Comparison of ENCODE assay signal across 8 cellular contexts in genomic region chr19:41821003-41821735, GRCh38. TPM values are rescaled to one million over a fixed set of nuclear protein-coding genes. Genes with fewer than 3 reads are reported as not detected.
DNase-seq lines count a peak whose midpoint lies in the region; ATAC-seq and TF ChIP-seq lines count a peak whose summit lies in the region.

No MANE protein-coding gene starts in this region.

- H3K9me3 Mint-ChIP-seq in WTC11, result no peaks in the 10 kb centered on the region
- H3K9me3 Mint-ChIP-seq in effector memory CD8-positive, alpha-beta T cell, result no peaks in the 10 kb centered on the region
- H3K9me3 Mint-ChIP-seq in natural killer cell treated with Interleukin-12 subunit alpha and Interleukin-12 subunit beta and Interleukin-15 and Interleukin-18, amount 100 ng/mL, for 72 hours, result no peaks in the 10 kb centered on the region

- POLR2A ChIA-PET in WTC11 (lab: Charles Lee), result no interaction called here

- peak; percentile 47 for DNase-seq in Ammon's horn (ENCODE audit: low spot score)
- peak; percentile 47 for DNase-seq in GM19240 (ENCODE audit: insufficient read length, low spot score)
- peak; percentile 36 for DNase-seq in NCI-H2171 treated with DMSO at 0.1 percent for 48 hours (lab: John Stamatoyannopoulos, UW)
- DNase-seq in WTC11 (ENCODE audit: low spot score), result peak; percentile 66
- peak; percentile 31 to 37 (median 32) for DNase-seq in effector memory CD8-positive, alpha-beta T cell
- DNase-seq in natural killer cell treated with Interleukin-12 subunit alpha and Interleukin-12 subunit beta and Interleukin-15 and Interleukin-18, amount 100 ng/mL, for 72 hours (ENCODE audit: low spot score), result peak; percentile 26

- H3K36me3 Mint-ChIP-seq in WTC11, result no peaks in the 10 kb centered on the region
- H3K36me3 Mint-ChIP-seq in effector memory CD8-positive, alpha-beta T cell (ENCODE audit: insufficient read depth), result no peaks in the 10 kb centered on the region
- no peaks in the 10 kb centered on the region for H3K36me3 Mint-ChIP-seq in natural killer cell treated with Interleukin-12 subunit alpha and Interleukin-12 subunit beta and Interleukin-15 and Interleukin-18, amount 100 ng/mL, for 72 hours

- ATAC-seq in WTC11 (peak; percentile 99), HG03432 (IDR thresholded peaks at IDR 0.05; ENCODE audit: unreplicated experiment) (no peak), GM21360 (IDR thresholded peaks at IDR 0.05; ENCODE audit: unreplicated experiment) (no peak)
- peak; percentile 77 for ATAC-seq in effector memory CD8-positive, alpha-beta T cell (replicated peaks)
- ATAC-seq in natural killer cell treated with Interleukin-12 subunit alpha and Interleukin-12 subunit beta and Interleukin-15 and Interleukin-18, amount 100 ng/mL, for 72 hours, result peak; percentile 76 to 80

- H3K27me3 Mint-ChIP-seq in WTC11 (ENCODE audit: low read depth), result peaks cover 4% of the 10 kb centered on the region; the same call in 1 of the 2 replicates
- H3K27me3 Mint-ChIP-seq in effector memory CD8-positive, alpha-beta T cell, result peaks cover 34 to 44% of the 10 kb centered on the region in 2 donors
- H3K27me3 Mint-ChIP-seq in natural killer cell treated with Interleukin-12 subunit alpha and Interleukin-12 subunit beta and Interleukin-15 and Interleukin-18, amount 100 ng/mL, for 72 hours, result peaks cover 16 to 26% of the 10 kb centered on the region in 2 donors

- H3K4me3 Mint-ChIP-seq in WTC11, result no peak overlapping the region
- no peak overlapping the region for H3K4me3 Mint-ChIP-seq in effector memory CD8-positive, alpha-beta T cell
- H3K4me3 Mint-ChIP-seq in natural killer cell treated with Interleukin-12 subunit alpha and Interleukin-12 subunit beta and Interleukin-15 and Interleukin-18, amount 100 ng/mL, for 72 hours, result no peak overlapping the region

- no peaks in the 10 kb centered on the region for H3K4me1 Mint-ChIP-seq in WTC11
- H3K4me1 Mint-ChIP-seq in effector memory CD8-positive, alpha-beta T cell (ENCODE audit: low read depth in 2 of 2), result peaks cover 0 to 4% of the 10 kb centered on the region in 2 donors
- no peaks in the 10 kb centered on the region for H3K4me1 Mint-ChIP-seq in natural killer cell treated with Interleukin-12 subunit alpha and Interleukin-12 subunit beta and Interleukin-15 and Interleukin-18, amount 100 ng/mL, for 72 hours (ENCODE audit: low read depth in 2 of 2)

- no peak overlapping the region for H3K27ac Mint-ChIP-seq in WTC11
- H3K27ac Mint-ChIP-seq in effector memory CD8-positive, alpha-beta T cell, result peak overlapping the region in 1 of 2 donors; percentile 45
- H3K27ac Mint-ChIP-seq in natural killer cell treated with Interleukin-12 subunit alpha and Interleukin-12 subunit beta and Interleukin-15 and Interleukin-18, amount 100 ng/mL, for 72 hours, result no peak overlapping the region

- CTCF ChIA-PET in WTC11 (lab: Charles Lee), result interaction anchor here (0.6 to 11.4 kb wide), 22 partner anchors 9 to 813 kb away, joined by 3 to 190 read pairs (median 5); partner anchors contain the start of genes CEACAM3 and CEACAM6

- TF ChIP-seq CTCF in WTC11 (IDR thresholded peaks at IDR 0.05), result peak; percentile 37; the same call in 1 of the 2 replicates

TF ChIP-seq in WTC11, 78 proteins besides CTCF, POLR2A, EP300 and RAD21:
- no peak for TF ChIP-seq CREM (CRISPR knock-in tag; IDR thresholded peaks at IDR 0.05)
- TF ChIP-seq GABPB1 (CRISPR knock-in tag; IDR thresholded peaks at IDR 0.05), result peak; percentile 39; the same call in 1 of the 2 replicates

RNA-seq across cellular contexts. Expression of gene LYPD4, which starts 23.3 kb away (rescaled TPM):
- total RNA-seq in WTC11 (2021), result not detected in 3 replicates
- total RNA-seq in natural killer cell treated with Interleukin-12 subunit alpha and Interleukin-12 subunit beta and Interleukin-15 and Interleukin-18, amount 100 ng/mL, for 72 hours, result not detected

RNA-seq across cellular contexts. Expression of gene DMRTC2, which starts 23.7 kb away (rescaled TPM):
- not detected in 3 replicates for total RNA-seq in WTC11 (2021)
- not detected for total RNA-seq in natural killer cell treated with Interleukin-12 subunit alpha and Interleukin-12 subunit beta and Interleukin-15 and Interleukin-18, amount 100 ng/mL, for 72 hours

RNA-seq across cellular contexts. Expression of gene CEACAM3, which starts 24.8 kb away (rescaled TPM):
- total RNA-seq in WTC11 (2021), result not detected in 3 replicates
- total RNA-seq in natural killer cell treated with Interleukin-12 subunit alpha and Interleukin-12 subunit beta and Interleukin-15 and Interleukin-18, amount 100 ng/mL, for 72 hours, result not detected

RNA-seq across cellular contexts. Expression of gene RPS19, which starts 38.9 kb away (rescaled TPM):
- total RNA-seq in WTC11 (2021), result 3,152 to 3,787 TPM (median 3,713 TPM) in 3 replicates
- total RNA-seq in natural killer cell treated with Interleukin-12 subunit alpha and Interleukin-12 subunit beta and Interleukin-15 and Interleukin-18, amount 100 ng/mL, for 72 hours, result 1,000 to 10,000 TPM; 1,532 to 1,595 TPM

RNA-seq across cellular contexts. Expression of gene CD79A, which starts 55.9 kb away (rescaled TPM):
- 0.42 to 1.2 TPM (median 0.71 TPM) in 3 replicates for total RNA-seq in WTC11 (2021)
- total RNA-seq in natural killer cell treated with Interleukin-12 subunit alpha and Interleukin-12 subunit beta and Interleukin-15 and Interleukin-18, amount 100 ng/mL, for 72 hours, result 1 to 10 TPM in 1 of 2 donors, under 1 TPM in 1; 0.93 to 1.8 TPM

Comparison
In these comparisons a context has a peak if more than half of its experiments do, and no peak if none do; other contexts are left out.
1. ATAC-seq: peak in WTC11 (single experiment), effector memory CD8-positive, alpha-beta T cell (single experiment) and natural killer cell treated with Interleukin-12 subunit alpha and Interleukin-12 subunit beta and Interleukin-15 and Interleukin-18, amount 100 ng/mL, for 72 hours (2 of 2); none in HG03432 (single experiment) and GM21360 (single experiment).
2. Peak in every context shown above with its lines, with median percentiles within 50 percentile points of each other: DNase-seq.